ENCODE assay signal across 11 cellular contexts in the genomic region with DNA sequence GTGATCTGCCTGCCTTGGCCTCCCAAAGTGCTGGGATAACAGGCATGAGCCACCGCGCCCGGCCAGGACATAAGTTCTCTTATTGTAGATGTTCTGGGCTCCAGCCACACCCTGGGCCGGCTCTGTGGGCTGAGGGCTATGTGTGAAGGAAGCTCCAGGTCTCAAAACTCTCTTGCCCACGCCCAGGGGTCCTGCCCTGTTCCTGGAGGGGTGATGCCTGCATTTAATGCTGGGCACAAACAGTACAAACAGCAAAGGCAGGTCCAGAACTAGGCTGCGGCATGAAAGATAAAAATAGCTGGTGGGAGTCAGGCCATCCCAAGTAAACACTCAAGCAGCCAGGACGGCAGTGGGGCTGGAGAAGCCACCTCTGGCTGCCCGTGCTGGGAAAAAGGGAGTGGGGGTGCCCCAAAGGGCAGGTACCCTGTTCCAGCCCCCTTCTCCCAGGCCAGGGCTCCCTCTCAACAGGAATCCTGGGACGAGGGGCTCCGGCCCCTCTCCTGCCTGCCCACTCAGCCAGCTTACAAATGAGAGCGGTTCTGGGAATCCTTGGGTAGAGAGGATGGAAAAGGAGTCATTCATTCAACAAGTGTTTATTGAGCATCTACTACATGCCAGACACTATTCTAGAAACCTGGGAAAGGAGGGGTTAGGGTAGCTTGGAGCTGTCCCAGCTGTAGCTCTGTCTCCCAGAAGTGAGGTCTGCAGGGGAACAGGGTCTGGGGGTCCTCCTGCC. TPM values are rescaled to one million over a fixed set of nuclear protein-coding genes. Genes with fewer than 3 reads are reported as not detected.
DNase-seq lines count a peak whose midpoint lies in the region; ATAC-seq and TF ChIP-seq lines count a peak whose summit lies in the region.
"Had no signal": no experiment of that assay in that cellular context is flagged by ENCODE, and none has a peak within 500 bp of the region (broad histone marks: within the 10 kb centered on the region; RNA-seq: fewer than 3 reads in every experiment).

No MANE protein-coding gene starts in this region.

- H3K36me3 Mint-ChIP-seq in activated naive CD4-positive, alpha-beta T cell treated with anti-CD3 and anti-CD28 coated beads, Interleukin-2, amount 10 ng/mL, durations not matched to agents 7 days and 5 days: peaks cover 16% of the 10 kb centered on the region

- no peak for ATAC-seq in GM21390 (IDR thresholded peaks at IDR 0.05; ENCODE audit: unreplicated experiment)
- no peak for ATAC-seq in HG03571 (IDR thresholded peaks at IDR 0.05; ENCODE audit: unreplicated experiment)

- H3K4me3 ChIP-seq in breast epithelium: no peak overlapping the region
- H3K4me3 ChIP-seq in muscle layer of duodenum (ENCODE audit: low read depth in 1 of 2, low read length in 2 of 2): peak overlapping the region in 1 of 2 donors; percentile 40
- H3K4me3 ChIP-seq in transverse colon: no peak overlapping the region

- TF ChIP-seq POLR2A in breast epithelium (IDR thresholded peaks at IDR 0.05) (no peak), transverse colon (IDR thresholded peaks at IDR 0.05) (no peak)

- 66% methylated on average over 10 of the region's 11 CpGs; no CpG with 5 or more reads in 1 of the 2 donors for WGBS in transverse colon (ENCODE audit: low coverage in 1 of 2), 2 donors

- H3K4me3 Mint-ChIP-seq in activated naive CD4-positive, alpha-beta T cell treated with anti-CD3 and anti-CD28 coated beads, Interleukin-2, amount 10 ng/mL, durations not matched to agents 7 days and 5 days: no peak overlapping the region

- peaks cover 54% of the 10 kb centered on the region for H3K4me1 Mint-ChIP-seq in activated naive CD4-positive, alpha-beta T cell treated with anti-CD3 and anti-CD28 coated beads, Interleukin-2, amount 10 ng/mL, durations not matched to agents 7 days and 5 days

- H3K4me1 ChIP-seq in breast epithelium (peaks cover 18 to 43% of the 10 kb centered on the region in 2 donors), muscle layer of duodenum (ENCODE audit: control insufficient read depth in 1 of 2, insufficient read depth in 2 of 2, low read length in 2 of 2) (peaks cover 30 to 64% of the 10 kb centered on the region in 2 donors), transverse colon (peaks cover 51 to 76% (median 63%) of the 10 kb centered on the region in 4 donors)

- H3K27me3 ChIP-seq in breast epithelium (no peaks in the 10 kb centered on the region), muscle layer of duodenum (ENCODE audit: low read depth, low read length) (no peaks in the 10 kb centered on the region), transverse colon (no peaks in the 10 kb centered on the region)

- H3K27ac ChIP-seq in breast epithelium (peak overlapping the region; percentile 95 to 97), muscle layer of duodenum (ENCODE audit: low read length) (peak overlapping the region; percentile 72), transverse colon (peak overlapping the region; percentile 94 to 97 (median 96))

- TF ChIP-seq CTCF in breast epithelium (IDR thresholded peaks at IDR 0.05) (no peak), transverse colon (IDR thresholded peaks at IDR 0.05) (no peak)

- peak overlapping the region; percentile 97 for H3K27ac Mint-ChIP-seq in activated naive CD4-positive, alpha-beta T cell treated with anti-CD3 and anti-CD28 coated beads, Interleukin-2, amount 10 ng/mL, durations not matched to agents 7 days and 5 days

- H3K9me3 ChIP-seq in breast epithelium: no peaks in the 10 kb centered on the region
- no peaks in the 10 kb centered on the region for H3K9me3 ChIP-seq in muscle layer of duodenum (ENCODE audit: control insufficient read depth in 1 of 2, low read length in 2 of 2)
- H3K9me3 ChIP-seq in transverse colon: no peaks in the 10 kb centered on the region

- TF ChIP-seq EP300 in transverse colon (IDR thresholded peaks at IDR 0.05; ENCODE audit: low read depth): no peak

- H3K27me3 Mint-ChIP-seq in activated naive CD4-positive, alpha-beta T cell treated with anti-CD3 and anti-CD28 coated beads, Interleukin-2, amount 10 ng/mL, durations not matched to agents 7 days and 5 days: peaks cover 10% of the 10 kb centered on the region

- DNase-seq in activated naive CD4-positive, alpha-beta T cell treated with anti-CD3 and anti-CD28 coated beads, Interleukin-2, amount 10 ng/mL, durations not matched to agents 7 days and 5 days: no peak
- no peak for DNase-seq in activated naive CD4-positive, alpha-beta T cell treated with anti-CD3 and anti-CD28 coated beads, Interleukin-2, amount 50 U/mL, for 16 hours
- no peak for DNase-seq in breast epithelium (ENCODE audit: low spot score in 2 of 2)
- DNase-seq in transverse colon: no peak
- DNase-seq in head of caudate nucleus: no peak
- DNase-seq: activated T-cell treated with anti-CD3 and anti-CD28 coated beads for 4 hours, cerebellar nuclear complex, foreskin fibroblast had no signal

- CTCF ChIA-PET in activated naive CD4-positive, alpha-beta T cell treated with anti-CD3 and anti-CD28 coated beads, Interleukin-2, amount 10 ng/mL, durations not matched to agents 7 days and 5 days (lab: Charles Lee): interaction anchor here (1.0 to 4.8 kb wide), 5 partner anchors 12 to 126 kb away, joined by 3 to 31 read pairs (median 5); partner anchors contain the start of gene TRIM65

- in situ Hi-C loops in transverse colon (cut with MboI; ENCODE audit: low pct_ligation_motif_present in 1 of 4, low pct_unique_long_range_greater_than_20kb in 1 of 4, low sequenced_read_pairs in 3 of 4): no loop called here

- H3K9me3 Mint-ChIP-seq in activated naive CD4-positive, alpha-beta T cell treated with anti-CD3 and anti-CD28 coated beads, Interleukin-2, amount 10 ng/mL, durations not matched to agents 7 days and 5 days: no peaks in the 10 kb centered on the region

- no peaks in the 10 kb centered on the region for H3K36me3 ChIP-seq in breast epithelium
- H3K36me3 ChIP-seq in muscle layer of duodenum (ENCODE audit: control insufficient read depth in 1 of 2, insufficient read depth in 2 of 2, low read length in 2 of 2): peaks cover 14 to 26% of the 10 kb centered on the region in 2 donors
- no peaks in the 10 kb centered on the region for H3K36me3 ChIP-seq in transverse colon

- intact Hi-C loops in breast epithelium (cut with DNase I; ENCODE audit: low total_unique reads) (no loop called here), transverse colon (cut with DNase I; ENCODE audit: low total_unique reads) (no loop called here), head of caudate nucleus (cut with DNase I) (no loop called here)

RNA-seq across cellular contexts. Expression of gene TRIM47, which starts 4.6 kb away (rescaled TPM):
- 10 to 100 TPM; 15.4 to 26.1 (median 23.3) TPM for total RNA-seq in breast epithelium
- 100 to 1,000 TPM in 1 of 4 donors, 10 to 100 TPM in 3; 38.6 to 118 (median 41.0) TPM for total RNA-seq in transverse colon

RNA-seq across cellular contexts. Expression of gene WBP2, which starts 18.6 kb away (rescaled TPM):
- total RNA-seq in breast epithelium (10 to 100 TPM; 44.9 to 63.2 (median 62.9) TPM), transverse colon (10 to 100 TPM; 27.7 to 75.1 (median 56.8) TPM)

RNA-seq across cellular contexts. Expression of gene TRIM65, which starts 23.0 kb away (rescaled TPM):
- 10 to 100 TPM; 16.7 to 28.8 (median 23.3) TPM for total RNA-seq in breast epithelium
- 10 to 100 TPM; 16.8 to 21.7 (median 20.5) TPM for total RNA-seq in transverse colon

RNA-seq across cellular contexts. Expression of gene UNC13D, which starts 29.6 kb away (rescaled TPM):
- total RNA-seq in breast epithelium: 10 to 100 TPM in 1 of 3 donors, 1 to 10 TPM in 2; 5.6 to 15.5 (median 8.5) TPM
- total RNA-seq in transverse colon: 10 to 100 TPM in 3 of 4 donors, 1 to 10 TPM in 1; 3.0 to 48.3 (median 16.2) TPM

RNA-seq across cellular contexts. Expression of gene MRPL38, which starts 30.9 kb away (rescaled TPM):
- 10 to 100 TPM; 29.4 to 39.0 (median 36.6) TPM for total RNA-seq in breast epithelium
- 100 to 1,000 TPM in 1 of 4 donors, 10 to 100 TPM in 3; 40.6 to 117 (median 48.5) TPM for total RNA-seq in transverse colon
